Comparison of ENCODE assay signal across 14 cellular contexts in genomic region chr12:15662303-15662980, GRCh38.
DNase-seq lines count a peak whose midpoint lies in the region; ATAC-seq and TF ChIP-seq lines count a peak whose summit lies in the region.
"Had no signal": no experiment of that assay in that cellular context is flagged by ENCODE, and none has a peak within 500 bp of the region (broad histone marks: within the 10 kb centered on the region; RNA-seq: fewer than 3 reads in every experiment).

No MANE protein-coding gene starts in this region.

- H3K4me1 Mint-ChIP-seq in endodermal cell = peaks cover 1% of the 10 kb centered on the region

- ATAC-seq in mucosa of descending colon (peak; percentile 74), Right ventricle myocardium inferior (no peak)

- H3K4me3 ChIP-seq in mucosa of descending colon (no peak overlapping the region), endodermal cell (ENCODE audit: low read length) (no peak overlapping the region)
- H3K4me3 ChIP-seq: vagina had no signal

- H3K27me3 ChIP-seq in endodermal cell (ENCODE audit: control insufficient read depth, insufficient read depth, low read length, poor library complexity, severe bottlenecking) = no peaks in the 10 kb centered on the region
- H3K27me3 ChIP-seq: vagina had no signal

- DNase-seq in AG09319 (ENCODE audit: extremely low read depth, low read depth) (peak; percentile 64), M059J (ENCODE audit: low read depth) (peak; percentile 91), dermis blood vessel endothelial cell (peak; percentile 48), mucosa of descending colon (no peak), NCI-H1048 (lab: John Stamatoyannopoulos, UW) (no peak), Right ventricle myocardium inferior (ENCODE audit: missing footprints) (no peak), endodermal cell (no peak)
- no peak for DNase-seq in activated T-cell treated with anti-CD3 and anti-CD28 coated beads, Interleukin-2, amount 50 U/mL, for 1 hour
- DNase-seq: caudate nucleus; CD4-positive, alpha-beta T cell; NCI-H748 treated with DMSO at 0.1 percent for 48 hours; T-helper 1 cell had no signal

- H3K9me3 Mint-ChIP-seq in endodermal cell = no peaks in the 10 kb centered on the region
- H3K9me3 Mint-ChIP-seq: CD4-positive, alpha-beta T cell had no signal

- H3K27ac ChIP-seq in endodermal cell (ENCODE audit: low read depth, low read length) = no peak overlapping the region
- H3K27ac ChIP-seq: parathyroid adenoma, vagina had no signal

- intact Hi-C loops in mucosa of descending colon (cut with DNase I, micrococcal nuclease) = no loop called here
- intact Hi-C loops in Right ventricle myocardium inferior (cut with DNase I) = loop anchor here (10.0 kb wide), 1 partner anchor 72 kb away; no protein-coding TSS in a partner anchor

- H3K4me3 Mint-ChIP-seq in endodermal cell = no peak overlapping the region
- H3K4me3 Mint-ChIP-seq: CD4-positive, alpha-beta T cell had no signal

- no peak overlapping the region for H3K9ac ChIP-seq in endodermal cell (ENCODE audit: extremely low read depth, low read length, poor library complexity, severe bottlenecking)
- H3K9ac ChIP-seq: parathyroid adenoma had no signal

- H3K36me3 Mint-ChIP-seq in endodermal cell (ENCODE audit: low read depth) = no peaks in the 10 kb centered on the region

- H3K27me3 Mint-ChIP-seq in endodermal cell (ENCODE audit: insufficient read depth) = no peaks in the 10 kb centered on the region
- H3K27me3 Mint-ChIP-seq: CD4-positive, alpha-beta T cell had no signal

- H3K27ac Mint-ChIP-seq in endodermal cell = no peak overlapping the region
- H3K27ac Mint-ChIP-seq: CD4-positive, alpha-beta T cell had no signal

- WGBS in endodermal cell (ENCODE audit: insufficient coverage in 1 of 2, insufficient read length in 1 of 2), 2 experiments = 95 to 100% methylated on average over 1 to 3 of the region's 3 CpGs

- no peaks in the 10 kb centered on the region for H3K9me3 ChIP-seq in mucosa of descending colon
- H3K9me3 ChIP-seq in endodermal cell (ENCODE audit: control insufficient read depth, low read length) = no peaks in the 10 kb centered on the region
- H3K9me3 ChIP-seq: vagina had no signal

- no peaks in the 10 kb centered on the region for H3K36me3 ChIP-seq in mucosa of descending colon (ENCODE audit: low read depth)
- H3K36me3 ChIP-seq in endodermal cell (ENCODE audit: control insufficient read depth, insufficient read depth, low read length) = peaks cover under 1% of the 10 kb centered on the region

- H3K4me1 ChIP-seq in mucosa of descending colon (ENCODE audit: low read depth) (no peaks in the 10 kb centered on the region), endodermal cell (ENCODE audit: control insufficient read depth, insufficient read depth, low read length) (no peaks in the 10 kb centered on the region)
- H3K4me1 ChIP-seq: parathyroid adenoma had no signal

- TF ChIP-seq CTCF in AG09319 (IDR thresholded peaks at IDR 0.05; ENCODE audit: low read depth, low read length) (no peak), mucosa of descending colon (IDR thresholded peaks at IDR 0.05) (no peak), endodermal cell (conservative IDR thresholded peaks at IDR 0.05) (no peak)

Comparison
In these comparisons a context has a peak if more than half of its experiments do, and no peak if none do; other contexts are left out.
1. DNase-seq: peak in AG09319 (single experiment), M059J (single experiment) and dermis blood vessel endothelial cell (single experiment); none in mucosa of descending colon (0 of 3), NCI-H1048 (single experiment), Right ventricle myocardium inferior (single experiment), activated T-cell treated with anti-CD3 and anti-CD28 coated beads, Interleukin-2, amount 50 U/mL, for 1 hour (single experiment) and endodermal cell (single experiment).